Comparison of ENCODE assay signal across 13 cellular contexts in genomic region chr6:70131528-70131927, GRCh38.
A peak's percentile ranks its signal among the peaks of the same experiment; 100 is the strongest.
DNase-seq lines count a peak whose midpoint lies in the region; ATAC-seq and TF ChIP-seq lines count a peak whose summit lies in the region.
"Had no signal": no experiment of that assay in that cellular context is flagged by ENCODE, and none has a peak within 500 bp of the region (broad histone marks: within the 10 kb centered on the region; RNA-seq: fewer than 3 reads in every experiment).

No MANE protein-coding gene starts in this region.

- H3K4me3 Mint-ChIP-seq in MCF 10A (ENCODE audit: unreplicated experiment), result no peak overlapping the region
- H3K4me3 Mint-ChIP-seq: CD8-positive, alpha-beta T cell had no signal

- no peak overlapping the region for H3K27ac Mint-ChIP-seq in MCF 10A (ENCODE audit: low read depth, unreplicated experiment)
- H3K27ac Mint-ChIP-seq: CD8-positive, alpha-beta T cell had no signal

- peak; percentile 14 for DNase-seq in fibroblast of peridontal ligament (ENCODE audit: extremely low read depth)
- no peak for DNase-seq in NCI-H748 treated with DMSO at 0.1 percent for 48 hours (lab: John Stamatoyannopoulos, UW)
- no peak for DNase-seq in stimulated activated CD4-positive, alpha-beta T cell treated with anti-CD3 and anti-CD28 coated beads, Interleukin-12 subunit alpha, Interleukin-12 subunit beta, amount 100 ng/mL, for 4 hours
- DNase-seq in MCF 10A (ENCODE audit: unreplicated experiment), result no peak
- no peak for DNase-seq in activated T-cell treated with anti-CD3 and anti-CD28 coated beads, Interleukin-2, amount 50 U/mL, for 1 hour
- DNase-seq: CD8-positive, alpha-beta T cell; heart left ventricle; Kasumi-1; NCI-H774; T-helper 9 cell had no signal

- H3K9me3 Mint-ChIP-seq in MCF 10A (ENCODE audit: unreplicated experiment), result no peaks in the 10 kb centered on the region
- H3K9me3 Mint-ChIP-seq: CD8-positive, alpha-beta T cell had no signal

- H3K27me3 Mint-ChIP-seq in MCF 10A (ENCODE audit: insufficient read depth, unreplicated experiment), result peaks cover 28% of the 10 kb centered on the region

- no TSS peak for BruUV-seq in MCF 10A (replicated peaks; lab: Mats Ljungman, UMichigan)

- H3K4me1 Mint-ChIP-seq in MCF 10A (ENCODE audit: insufficient read depth, unreplicated experiment), result no peaks in the 10 kb centered on the region

- POLR2A ChIA-PET in MCF 10A (lab: Yijun Ruan, JAX), result no interaction called here

- ATAC-seq in GM18858 (IDR thresholded peaks at IDR 0.05; ENCODE audit: unreplicated experiment) (peak; percentile 96), GM21529 (IDR thresholded peaks at IDR 0.05; ENCODE audit: unreplicated experiment) (peak; percentile 95), HG03135 (IDR thresholded peaks at IDR 0.05; ENCODE audit: unreplicated experiment) (peak; percentile 83)
- ATAC-seq: CD8-positive, alpha-beta T cell; heart left ventricle had no signal

- no peaks in the 10 kb centered on the region for H3K36me3 Mint-ChIP-seq in MCF 10A (ENCODE audit: insufficient read depth, unreplicated experiment)
- H3K36me3 Mint-ChIP-seq: CD8-positive, alpha-beta T cell had no signal

- CTCF ChIA-PET in MCF 10A (lab: Yijun Ruan, JAX), result no interaction called here

- TF ChIP-seq CTCF in MCF 10A (IDR thresholded peaks at IDR 0.05; ENCODE audit: unreplicated experiment), result no peak

- intact Hi-C loops in MCF 10A (cut with micrococcal nuclease), result no loop called here
